ENCODE assay signal across 16 cellular contexts in the genomic region with DNA sequence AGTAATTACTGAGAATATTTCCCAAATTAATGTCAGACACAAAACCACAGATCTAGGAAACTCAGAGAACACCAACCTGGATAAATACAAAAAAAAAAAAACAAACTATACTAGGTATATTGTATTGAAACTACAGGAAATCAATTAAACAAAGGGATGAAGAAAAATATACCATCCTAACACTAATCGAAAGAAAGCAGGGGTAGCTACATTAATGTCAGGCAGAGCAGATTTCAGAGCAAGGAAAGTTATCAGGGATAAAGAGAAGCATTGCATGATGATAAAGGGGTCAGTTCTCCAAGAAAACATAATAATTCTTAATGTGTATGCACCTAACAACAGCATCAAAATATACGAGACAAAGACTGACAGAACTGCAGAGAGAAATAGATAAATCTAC.
A peak's percentile ranks its signal among the peaks of the same experiment; 100 is the strongest.
DNase-seq lines count a peak whose midpoint lies in the region; ATAC-seq, FAIRE-seq and TF ChIP-seq lines count a peak whose summit lies in the region.
"Had no signal": no experiment of that assay in that cellular context is flagged by ENCODE, and none has a peak within 500 bp of the region (broad histone marks: within the 10 kb centered on the region; RNA-seq: fewer than 3 reads in every experiment).

No MANE protein-coding gene starts in this region.

- CTCF ChIA-PET in OCI-LY7 (lab: Charles Lee; ENCODE audit: unreplicated experiment) (interaction anchor here (0.5 kb wide), 1 partner anchor 20 kb away, joined by 16 read pairs; no protein-coding TSS in a partner anchor), K562 (lab: Yijun Ruan, JAX; ENCODE audit: low intra/inter-chr PET ratio) (no interaction called here)

- no peak overlapping the region for H3K27ac ChIP-seq in OCI-LY7 (ENCODE audit: low read depth, low read length, poor library complexity, severe bottlenecking)
- no peak overlapping the region for H3K27ac ChIP-seq in K562 (ENCODE audit: extremely low read depth, low read depth, low read length)
- no peak overlapping the region for H3K27ac ChIP-seq in foreskin keratinocyte
- H3K27ac ChIP-seq: GM23248 had no signal

- H3K9ac ChIP-seq in K562 (ENCODE audit: insufficient read depth in 1 of 2, low read depth in 2 of 2, low read length in 2 of 2) = no peak overlapping the region
- H3K9ac ChIP-seq: GM23248 had no signal

- H3K27ac Mint-ChIP-seq in stimulated activated memory B cell treated with anti-CD40 and anti-IgM and Interleukin-4, amounts not matched to agents 10 μg/mL and 1 μg/mL and 100 μg/mL, for 72 hours = peak overlapping the region; percentile 22

- ATAC-seq in K562 = no peak
- no peak for ATAC-seq in stimulated activated memory B cell treated with anti-CD40 and anti-IgM and Interleukin-4, amounts not matched to agents 10 μg/mL and 1 μg/mL and 100 μg/mL, for 72 hours
- ATAC-seq in foreskin keratinocyte = no peak
- ATAC-seq in HG02973 (IDR thresholded peaks at IDR 0.05; ENCODE audit: unreplicated experiment) = no peak

- FAIRE-seq in K562 (lab: Jason Lieb, UNC) = no peak
- FAIRE-seq: GM12892, GM19239, H1 had no signal

- no peak for TF ChIP-seq RAD21 in K562 (CRISPR knock-in tag; conservative IDR thresholded peaks at IDR 0.05 in 1 of 2, IDR thresholded peaks at IDR 0.05 in 1 of 2)

- H3K9me1 ChIP-seq in K562 (ENCODE audit: control insufficient read depth, insufficient read depth, low read length) = no peaks in the 10 kb centered on the region

- TF ChIP-seq EP300 in K562 (IDR thresholded peaks at IDR 0.05; ENCODE audit: low read length) = no peak

- H4K20me1 ChIP-seq in OCI-LY7 (ENCODE audit: insufficient read depth, low read length) (no peaks in the 10 kb centered on the region), K562 (replicated peaks; ENCODE audit: control insufficient read depth, insufficient read depth, low read length) (no peaks in the 10 kb centered on the region)

- H2AFZ ChIP-seq in OCI-LY7 (ENCODE audit: low read length) = 0 out of 2 replicates have a peak overlapping the region, but pooled peaks have one; percentile 6
- H2AFZ ChIP-seq in K562 (ENCODE audit: low read depth, low read length) = 0 out of 2 replicates have a peak overlapping the region, but pooled peaks have one; percentile 10
- H2AFZ ChIP-seq: GM23248 had no signal

- H3K36me3 Mint-ChIP-seq in stimulated activated memory B cell treated with anti-CD40 and anti-IgM and Interleukin-4, amounts not matched to agents 10 μg/mL and 1 μg/mL and 100 μg/mL, for 72 hours = peaks cover 18% of the 10 kb centered on the region

- H3K27me3 ChIP-seq in K562 (ENCODE audit: control insufficient read depth in 2 of 2, insufficient read depth in 2 of 2, low read length in 2 of 2) (no peaks in the 10 kb centered on the region), foreskin keratinocyte (no peaks in the 10 kb centered on the region)

- BruUV-seq in OCI-LY7 (replicated peaks; lab: Mats Ljungman, UMichigan) = no TSS peak
- BruUV-seq in K562 (replicated peaks; lab: Mats Ljungman, UMichigan) = no TSS peak

- H3K36me3 ChIP-seq in OCI-LY7 (ENCODE audit: insufficient read depth, low read length) (no peaks in the 10 kb centered on the region), K562 (ENCODE audit: control insufficient read depth, insufficient read depth, low read length) (no peaks in the 10 kb centered on the region)

- intact Hi-C loops in OCI-LY7 (cut with micrococcal nuclease; ENCODE audit: unreplicated experiment) (no loop called here), K562 (cut with micrococcal nuclease) (no loop called here)

- H3K9me2 ChIP-seq in OCI-LY7 (ENCODE audit: insufficient read depth, low read length) = no peaks in the 10 kb centered on the region

- H3K9me3 Mint-ChIP-seq in stimulated activated memory B cell treated with anti-CD40 and anti-IgM and Interleukin-4, amounts not matched to agents 10 μg/mL and 1 μg/mL and 100 μg/mL, for 72 hours = peaks cover 15% of the 10 kb centered on the region

- no peaks in the 10 kb centered on the region for H3K27me3 Mint-ChIP-seq in stimulated activated memory B cell treated with anti-CD40 and anti-IgM and Interleukin-4, amounts not matched to agents 10 μg/mL and 1 μg/mL and 100 μg/mL, for 72 hours
- H3K27me3 Mint-ChIP-seq: CD4-positive, alpha-beta memory T cell had no signal

- H3K9me3 ChIP-seq in OCI-LY7 (ENCODE audit: low read length) = peaks cover 9% of the 10 kb centered on the region; the same call in 1 of the 2 replicates
- no peaks in the 10 kb centered on the region for H3K9me3 ChIP-seq in K562 (replicated peaks; ENCODE audit: control insufficient read depth, insufficient read depth, low read depth, low read length)

- POLR2A ChIA-PET in OCI-LY7 (lab: Charles Lee) (interaction anchor here (0.7 to 1.3 kb wide), 2 partner anchors 9 to 20 kb away, joined by 3 to 9 read pairs; no protein-coding TSS in a partner anchor), K562 (lab: Yijun Ruan, JAX) (interaction anchor here (0.6 kb wide), 1 partner anchor 16 kb away, joined by 3 read pairs; no protein-coding TSS in a partner anchor)

- in situ Hi-C loops in K562 (cut with MboI) = no loop called here

- no peak overlapping the region for H3K4me3 Mint-ChIP-seq in stimulated activated memory B cell treated with anti-CD40 and anti-IgM and Interleukin-4, amounts not matched to agents 10 μg/mL and 1 μg/mL and 100 μg/mL, for 72 hours
- H3K4me3 Mint-ChIP-seq: CD4-positive, alpha-beta memory T cell had no signal

- no peak overlapping the region for H3K4me3 ChIP-seq in OCI-LY7 (ENCODE audit: low read depth, low read length, poor library complexity, severe bottlenecking)
- H3K4me3 ChIP-seq in K562 = no peak overlapping the region
- H3K4me3 ChIP-seq: GM23248 had no signal

- TF ChIP-seq CTCF in OCI-LY7 (conservative IDR thresholded peaks at IDR 0.05; ENCODE audit: low read length) (no peak), K562 (IDR thresholded peaks at IDR 0.05 in 2 of 3, conservative IDR thresholded peaks at IDR 0.05 in 1 of 3; ENCODE audit: insufficient read depth in 2 of 3, low read depth in 1 of 3, low read length in 3 of 3) (no peak), foreskin keratinocyte (conservative IDR thresholded peaks at IDR 0.05) (no peak)

- peaks cover 24% of the 10 kb centered on the region for H3K4me1 Mint-ChIP-seq in stimulated activated memory B cell treated with anti-CD40 and anti-IgM and Interleukin-4, amounts not matched to agents 10 μg/mL and 1 μg/mL and 100 μg/mL, for 72 hours

- TF ChIP-seq POLR2A in K562 (conservative IDR thresholded peaks at IDR 0.05) = no peak

- H3K4me1 ChIP-seq in OCI-LY7 (ENCODE audit: insufficient read depth, low read length, poor library complexity, severe bottlenecking) (peaks cover 10% of the 10 kb centered on the region), K562 (replicated peaks in 1 of 2; ENCODE audit: control insufficient read depth in 2 of 2, insufficient read depth in 2 of 2, low read length in 2 of 2) (no peaks in the 10 kb centered on the region; a peak in 1 of 5 replicates), foreskin keratinocyte (no peaks in the 10 kb centered on the region)

- 45% methylated on average over 2 of the region's 2 CpGs for WGBS in K562 (ENCODE audit: insufficient coverage, low coverage, missing lambda C conversion rate)

- no peak for DNase-seq in OCI-LY7 (ENCODE audit: low spot score)
- DNase-seq in K562 (ENCODE audit: extremely low read depth in 1 of 4, low spot score in 3 of 4) = no peak
- DNase-seq in foreskin keratinocyte = no peak
- DNase-seq in COR-L47 (lab: John Stamatoyannopoulos, UW) = no peak
- DNase-seq: C1 segment of cervical spinal cord; CD4-positive, alpha-beta memory T cell; DMS153; DND-41; GM23248; H7; HCEC 1CT had no signal

- no peaks in the 10 kb centered on the region for H3K79me2 ChIP-seq in OCI-LY7 (ENCODE audit: insufficient read depth, low read depth, low read length)
- no peaks in the 10 kb centered on the region for H3K79me2 ChIP-seq in K562 (ENCODE audit: control insufficient read depth, insufficient read depth, low read length)

- no peak overlapping the region for H3K4me2 ChIP-seq in OCI-LY7 (ENCODE audit: low read length)
- no peak overlapping the region for H3K4me2 ChIP-seq in K562 (ENCODE audit: insufficient read depth, low read length)

TF ChIP-seq in K562, 482 proteins besides CTCF, POLR2A, EP300 and RAD21 (continues in another document):
- TF ChIP-seq RB1 (IDR thresholded peaks at IDR 0.05; ENCODE audit: low read depth) (no peak), NBN (IDR thresholded peaks at IDR 0.05; ENCODE audit: low read depth) (no peak), CBX8 (IDR thresholded peaks at IDR 0.05; ENCODE audit: borderline replicate concordance, extremely low read depth, low read depth, low read length, poor library complexity, severe bottlenecking) (no peak), RAD51 (IDR thresholded peaks at IDR 0.05; ENCODE audit: borderline replicate concordance, low read depth) (no peak), ZFP1 (CRISPR knock-in tag; IDR thresholded peaks at IDR 0.05) (no peak)
- TF ChIP-seq, protein P1, sequence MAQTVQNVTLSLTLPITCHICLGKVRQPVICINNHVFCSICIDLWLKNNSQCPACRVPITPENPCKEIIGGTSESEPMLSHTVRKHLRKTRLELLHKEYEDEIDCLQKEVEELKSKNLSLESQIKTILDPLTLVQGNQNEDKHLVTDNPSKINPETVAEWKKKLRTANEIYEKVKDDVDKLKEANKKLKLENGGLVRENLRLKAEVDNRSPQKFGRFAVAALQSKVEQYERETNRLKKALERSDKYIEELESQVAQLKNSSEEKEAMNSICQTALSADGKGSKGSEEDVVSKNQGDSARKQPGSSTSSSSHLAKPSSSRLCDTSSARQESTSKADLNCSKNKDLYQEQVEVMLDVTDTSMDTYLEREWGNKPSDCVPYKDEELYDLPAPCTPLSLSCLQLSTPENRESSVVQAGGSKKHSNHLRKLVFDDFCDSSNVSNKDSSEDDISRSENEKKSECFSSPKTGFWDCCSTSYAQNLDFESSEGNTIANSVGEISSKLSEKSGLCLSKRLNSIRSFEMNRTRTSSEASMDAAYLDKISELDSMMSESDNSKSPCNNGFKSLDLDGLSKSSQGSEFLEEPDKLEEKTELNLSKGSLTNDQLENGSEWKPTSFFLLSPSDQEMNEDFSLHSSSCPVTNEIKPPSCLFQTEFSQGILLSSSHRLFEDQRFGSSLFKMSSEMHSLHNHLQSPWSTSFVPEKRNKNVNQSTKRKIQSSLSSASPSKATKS (CRISPR knock-in tag; IDR thresholded peaks at IDR 0.05) = no peak
- TF ChIP-seq, protein P2, sequence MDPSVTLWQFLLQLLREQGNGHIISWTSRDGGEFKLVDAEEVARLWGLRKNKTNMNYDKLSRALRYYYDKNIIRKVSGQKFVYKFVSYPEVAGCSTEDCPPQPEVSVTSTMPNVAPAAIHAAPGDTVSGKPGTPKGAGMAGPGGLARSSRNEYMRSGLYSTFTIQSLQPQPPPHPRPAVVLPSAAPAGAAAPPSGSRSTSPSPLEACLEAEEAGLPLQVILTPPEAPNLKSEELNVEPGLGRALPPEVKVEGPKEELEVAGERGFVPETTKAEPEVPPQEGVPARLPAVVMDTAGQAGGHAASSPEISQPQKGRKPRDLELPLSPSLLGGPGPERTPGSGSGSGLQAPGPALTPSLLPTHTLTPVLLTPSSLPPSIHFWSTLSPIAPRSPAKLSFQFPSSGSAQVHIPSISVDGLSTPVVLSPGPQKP (CRISPR knock-in tag; IDR thresholded peaks at IDR 0.05) = no peak
